ENCODE assay signal across 16 cellular contexts in the genomic region with DNA sequence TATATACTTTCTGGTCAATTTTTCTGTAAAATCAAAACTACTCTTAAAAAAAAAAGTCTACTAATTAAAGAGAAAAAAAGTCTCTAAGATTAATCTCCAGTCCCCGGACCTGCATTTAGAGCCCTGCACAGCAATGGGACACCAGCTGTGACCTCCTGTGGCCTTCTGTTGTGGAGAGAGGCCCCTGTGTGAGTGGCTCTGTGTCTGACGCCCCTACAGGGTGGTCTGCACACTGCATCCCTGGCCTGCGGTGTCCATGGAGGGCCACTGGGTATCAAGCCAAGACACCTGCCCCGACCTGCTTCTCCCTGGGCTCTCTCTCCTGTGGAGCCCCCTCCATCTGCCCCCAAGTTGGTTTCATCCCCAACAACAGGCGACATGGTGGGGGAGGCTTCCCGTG.
"Had no signal": no experiment of that assay in that cellular context is flagged by ENCODE, and none has a peak within 500 bp of the region (broad histone marks: within the 10 kb centered on the region; RNA-seq: fewer than 3 reads in every experiment).

No MANE protein-coding gene starts in this region.

- H3K9me3 ChIP-seq: thyroid gland had no signal

- H3K4me3 ChIP-seq: thyroid gland had no signal

- H3K36me3 ChIP-seq: thyroid gland had no signal

- H3K4me1 ChIP-seq: thyroid gland had no signal

- H3K27ac Mint-ChIP-seq: activated CD4-positive, alpha-beta memory T cell treated with anti-CD3 and anti-CD28 coated beads for 36 hours; activated CD8-positive, alpha-beta memory T cell treated with anti-CD3 and anti-CD28 coated beads, Interleukin-2, amount 10 ng/mL, durations not matched to agents 7 days and 5 days; activated naive CD4-positive, alpha-beta T cell treated with anti-CD3 and anti-CD28 coated beads for 36 hours; activated T-helper 2 cell treated with anti-CD3 and anti-CD28 coated beads, Interferon-gamma antibody, Interleukin-2, Interleukin-4, amounts not matched to agents 10 μg/mL and 5 μg/mL and 100 μg/mL, durations not matched to agents 14 hours and 24 hours and 36 hours; memory B cell; naive thymus-derived CD8-positive, alpha-beta T cell; stimulated activated naive B cell treated with anti-CD40 and anti-IgM and Interleukin-4, amounts not matched to agents 10 μg/mL and 1 μg/mL and 100 μg/mL, for 72 hours had no signal

- H3K27me3 ChIP-seq: thyroid gland had no signal

- ATAC-seq: activated CD8-positive, alpha-beta memory T cell treated with anti-CD3 and anti-CD28 coated beads, Interleukin-2, amount 10 ng/mL, durations not matched to agents 7 days and 5 days; left ventricle myocardium superior; naive thymus-derived CD8-positive, alpha-beta T cell had no signal

- H3K36me3 Mint-ChIP-seq: activated CD8-positive, alpha-beta memory T cell treated with anti-CD3 and anti-CD28 coated beads, Interleukin-2, amount 10 ng/mL, durations not matched to agents 7 days and 5 days; memory B cell; stimulated activated naive B cell treated with anti-CD40 and anti-IgM and Interleukin-4, amounts not matched to agents 10 μg/mL and 1 μg/mL and 100 μg/mL, for 72 hours had no signal

- H3K4me1 Mint-ChIP-seq: activated CD8-positive, alpha-beta memory T cell treated with anti-CD3 and anti-CD28 coated beads, Interleukin-2, amount 10 ng/mL, durations not matched to agents 7 days and 5 days; memory B cell; naive thymus-derived CD8-positive, alpha-beta T cell; stimulated activated naive B cell treated with anti-CD40 and anti-IgM and Interleukin-4, amounts not matched to agents 10 μg/mL and 1 μg/mL and 100 μg/mL, for 72 hours had no signal

- H3K4me3 Mint-ChIP-seq: activated CD4-positive, alpha-beta memory T cell treated with anti-CD3 and anti-CD28 coated beads for 36 hours; activated CD8-positive, alpha-beta memory T cell treated with anti-CD3 and anti-CD28 coated beads, Interleukin-2, amount 10 ng/mL, durations not matched to agents 7 days and 5 days; activated naive CD4-positive, alpha-beta T cell treated with anti-CD3 and anti-CD28 coated beads for 36 hours; memory B cell; naive thymus-derived CD8-positive, alpha-beta T cell; stimulated activated naive B cell treated with anti-CD40 and anti-IgM and Interleukin-4, amounts not matched to agents 10 μg/mL and 1 μg/mL and 100 μg/mL, for 72 hours had no signal

- H3K27ac ChIP-seq: thyroid gland had no signal

- DNase-seq: activated CD4-positive, alpha-beta memory T cell treated with anti-CD3 and anti-CD28 coated beads for 36 hours; activated CD4-positive, alpha-beta T cell treated with anti-CD3 and anti-CD28 coated beads for 1 hour; activated CD8-positive, alpha-beta memory T cell treated with anti-CD3 and anti-CD28 coated beads, Interleukin-2, amount 10 ng/mL, durations not matched to agents 7 days and 5 days; activated naive CD4-positive, alpha-beta T cell treated with anti-CD3 and anti-CD28 coated beads for 36 hours; activated T-cell treated with anti-CD3 and anti-CD28 coated beads, Interleukin-2, amount 50 U/mL, for 1 hour; erythroblast; hypothalamus; kidney glomerular epithelial cell; left ventricle myocardium superior; naive thymus-derived CD8-positive, alpha-beta T cell; stimulated activated CD4-positive, alpha-beta T cell treated with anti-CD3 and anti-CD28 coated beads, Interleukin-2, amount 100 ng/mL, for 48 hours; stimulated activated naive B cell treated with anti-CD40 and anti-IgM and Interleukin-4, amounts not matched to agents 10 μg/mL and 1 μg/mL and 100 μg/mL, for 72 hours; T-helper 9 cell; thyroid gland had no signal
